8 cellular contexts compared by ENCODE assay signal in genomic region chr6:26235240-26235730, GRCh38.
DNase-seq lines count a peak whose midpoint lies in the region; TF ChIP-seq lines count a peak whose summit lies in the region.

No MANE protein-coding gene starts in this region.

- peaks cover 45% of the 10 kb centered on the region for H3K4me1 Mint-ChIP-seq in T-helper 1 cell treated with Interleukin-12 subunit alpha and Interleukin-12 subunit beta and Interleukin-4 antibody, amounts not matched to agents 30 μg/mL and 1 μg/mL, for 36 hours (ENCODE audit: low read depth)

- peaks cover 3% of the 10 kb centered on the region for H3K36me3 Mint-ChIP-seq in T-helper 1 cell treated with Interleukin-12 subunit alpha and Interleukin-12 subunit beta and Interleukin-4 antibody, amounts not matched to agents 30 μg/mL and 1 μg/mL, for 36 hours (ENCODE audit: low read depth)

- no peaks in the 10 kb centered on the region for H3K36me3 ChIP-seq in spleen

- no peaks in the 10 kb centered on the region for H3K27me3 ChIP-seq in spleen (replicated peaks in 1 of 7)

- H3K9me3 ChIP-seq in spleen = peaks cover 0 to 11% (median 4%) of the 10 kb centered on the region in 8 donors

- WGBS in spleen, 5 donors = 11 to 16% (median 15%) methylated on average over 5 of the region's 5 CpGs

- TF ChIP-seq POLR2A in spleen (IDR thresholded peaks at IDR 0.05) = no peak

- intact Hi-C loops in spleen (cut with DNase I; ENCODE audit: low total_unique reads) = no loop called here

- H3K9me3 Mint-ChIP-seq in T-helper 1 cell treated with Interleukin-12 subunit alpha and Interleukin-12 subunit beta and Interleukin-4 antibody, amounts not matched to agents 30 μg/mL and 1 μg/mL, for 36 hours = no peaks in the 10 kb centered on the region

- H3K4me1 ChIP-seq in spleen = peaks cover 0 to 46% (median 35%) of the 10 kb centered on the region in 6 donors

- H3K4me3 ChIP-seq in fibroblast of the aortic adventitia (ENCODE audit: low read depth, low read length) (peak overlapping the region; percentile 64), spleen (peak overlapping the region in 5 of 8 donors; percentile 48 to 71 (median 54))

- DNase-seq in NCI-H2227 treated with DMSO at 0.1 percent for 48 hours (lab: John Stamatoyannopoulos, UW) (peak; percentile 69), NCI-H2227 (lab: John Stamatoyannopoulos, UW; ENCODE audit: unreplicated experiment) (no peak), fibroblast of the aortic adventitia (ENCODE audit: low read depth) (no peak), spleen (no peak), NCI-H2081 (lab: John Stamatoyannopoulos, UW) (no peak), H4 (ENCODE audit: low spot score) (no peak)
- DNase-seq in activated effector memory CD4-positive, alpha-beta T cell treated with anti-CD3 and anti-CD28 coated beads, Interleukin-2, amount 50 U/mL, for 16 hours = no peak

- peak overlapping the region; percentile 99 for H3K27ac Mint-ChIP-seq in T-helper 1 cell treated with Interleukin-12 subunit alpha and Interleukin-12 subunit beta and Interleukin-4 antibody, amounts not matched to agents 30 μg/mL and 1 μg/mL, for 36 hours

- H3K27ac ChIP-seq in spleen = peak overlapping the region; percentile 93 to 99 (median 96)

- TF ChIP-seq CTCF in fibroblast of the aortic adventitia (IDR thresholded peaks at IDR 0.05; ENCODE audit: insufficient read depth, low read length) (no peak), spleen (IDR thresholded peaks at IDR 0.05 in 8 of 11, conservative IDR thresholded peaks at IDR 0.05 in 3 of 11) (no peak)

- H3K27me3 Mint-ChIP-seq in T-helper 1 cell treated with Interleukin-12 subunit alpha and Interleukin-12 subunit beta and Interleukin-4 antibody, amounts not matched to agents 30 μg/mL and 1 μg/mL, for 36 hours (ENCODE audit: low read depth) = no peaks in the 10 kb centered on the region

- peak overlapping the region; percentile 84 for H3K4me3 Mint-ChIP-seq in T-helper 1 cell treated with Interleukin-12 subunit alpha and Interleukin-12 subunit beta and Interleukin-4 antibody, amounts not matched to agents 30 μg/mL and 1 μg/mL, for 36 hours
